In genomic region chr9:137191245-137191644, GRCh38 we compare ENCODE assay signal across 16 cellular contexts. TPM values are rescaled to one million over a fixed set of nuclear protein-coding genes. Genes with fewer than 3 reads are reported as not detected.
DNase-seq lines count a peak whose midpoint lies in the region; ATAC-seq and TF ChIP-seq lines count a peak whose summit lies in the region.
"Had no signal": no experiment of that assay in that cellular context is flagged by ENCODE, and none has a peak within 500 bp of the region (broad histone marks: within the 10 kb centered on the region; RNA-seq: fewer than 3 reads in every experiment).

No MANE protein-coding gene starts in this region.

- H3K9me3 Mint-ChIP-seq in activated T-cell treated with anti-CD3 and anti-CD28 coated beads, Interleukin-2, amount 50 U/mL, for 24 hours = no peaks in the 10 kb centered on the region
- no peaks in the 10 kb centered on the region for H3K9me3 Mint-ChIP-seq in activated T-cell treated with anti-CD3 and anti-CD28 coated beads, Interleukin-2, amount 50 U/mL, for 72 hours
- H3K9me3 Mint-ChIP-seq in central memory CD8-positive, alpha-beta T cell = no peaks in the 10 kb centered on the region
- no peaks in the 10 kb centered on the region for H3K9me3 Mint-ChIP-seq in osteocyte (ENCODE audit: unreplicated experiment)
- H3K9me3 Mint-ChIP-seq: endodermal cell had no signal

- no peak overlapping the region for H3K4me3 ChIP-seq in coronary artery
- H3K4me3 ChIP-seq: HAP-1, uterus had no signal

- CTCF ChIA-PET in RWPE1 (lab: Yijun Ruan, JAX) = interaction anchor here (0.6 to 4.5 kb wide), 4 partner anchors 19 to 45 kb away, joined by 3 to 37 read pairs (median 13); partner anchors contain the start of gene RNF224

- peaks cover 47% of the 10 kb centered on the region for H3K36me3 Mint-ChIP-seq in activated T-cell treated with anti-CD3 and anti-CD28 coated beads, Interleukin-2, amount 50 U/mL, for 24 hours (ENCODE audit: low read depth)
- H3K36me3 Mint-ChIP-seq in activated T-cell treated with anti-CD3 and anti-CD28 coated beads, Interleukin-2, amount 50 U/mL, for 72 hours (ENCODE audit: insufficient read depth in 2 of 2) = peaks cover 0 to 3% of the 10 kb centered on the region in 2 donors
- peaks cover 20% of the 10 kb centered on the region for H3K36me3 Mint-ChIP-seq in central memory CD8-positive, alpha-beta T cell (ENCODE audit: insufficient read depth)
- peaks cover 10% of the 10 kb centered on the region for H3K36me3 Mint-ChIP-seq in osteocyte (ENCODE audit: unreplicated experiment)

- H3K27me3 Mint-ChIP-seq in activated T-cell treated with anti-CD3 and anti-CD28 coated beads, Interleukin-2, amount 50 U/mL, for 24 hours = no peaks in the 10 kb centered on the region
- no peaks in the 10 kb centered on the region for H3K27me3 Mint-ChIP-seq in activated T-cell treated with anti-CD3 and anti-CD28 coated beads, Interleukin-2, amount 50 U/mL, for 72 hours (ENCODE audit: low read depth)
- H3K27me3 Mint-ChIP-seq in central memory CD8-positive, alpha-beta T cell = no peaks in the 10 kb centered on the region
- no peaks in the 10 kb centered on the region for H3K27me3 Mint-ChIP-seq in osteocyte (ENCODE audit: unreplicated experiment)

- peak overlapping the region; percentile 40 for H3K27ac Mint-ChIP-seq in activated T-cell treated with anti-CD3 and anti-CD28 coated beads, Interleukin-2, amount 50 U/mL, for 24 hours
- no peak overlapping the region for H3K27ac Mint-ChIP-seq in activated T-cell treated with anti-CD3 and anti-CD28 coated beads, Interleukin-2, amount 50 U/mL, for 72 hours
- H3K27ac Mint-ChIP-seq in central memory CD8-positive, alpha-beta T cell (ENCODE audit: low read depth) = peak overlapping the region; percentile 87
- no peak overlapping the region for H3K27ac Mint-ChIP-seq in osteocyte (ENCODE audit: unreplicated experiment)

- peaks cover 37% of the 10 kb centered on the region for H3K4me1 Mint-ChIP-seq in activated T-cell treated with anti-CD3 and anti-CD28 coated beads, Interleukin-2, amount 50 U/mL, for 24 hours (ENCODE audit: low read depth)
- H3K4me1 Mint-ChIP-seq in activated T-cell treated with anti-CD3 and anti-CD28 coated beads, Interleukin-2, amount 50 U/mL, for 72 hours (ENCODE audit: low read depth) = peaks cover 39% of the 10 kb centered on the region
- peaks cover 18% of the 10 kb centered on the region for H3K4me1 Mint-ChIP-seq in central memory CD8-positive, alpha-beta T cell
- peaks cover 37% of the 10 kb centered on the region for H3K4me1 Mint-ChIP-seq in osteocyte (ENCODE audit: unreplicated experiment)

- no peak overlapping the region for H3K4me3 Mint-ChIP-seq in activated T-cell treated with anti-CD3 and anti-CD28 coated beads, Interleukin-2, amount 50 U/mL, for 24 hours
- H3K4me3 Mint-ChIP-seq in activated T-cell treated with anti-CD3 and anti-CD28 coated beads, Interleukin-2, amount 50 U/mL, for 72 hours = peak overlapping the region in 1 of 2 donors; percentile 71
- H3K4me3 Mint-ChIP-seq in central memory CD8-positive, alpha-beta T cell = peak overlapping the region; percentile 63
- peak overlapping the region; percentile 55 for H3K4me3 Mint-ChIP-seq in osteocyte (ENCODE audit: unreplicated experiment)

- DNase-seq in activated T-cell treated with anti-CD3 and anti-CD28 coated beads, Interleukin-2, amount 50 U/mL, for 24 hours = no peak
- DNase-seq in activated T-cell treated with anti-CD3 and anti-CD28 coated beads, Interleukin-2, amount 50 U/mL, for 72 hours = no peak
- DNase-seq in RWPE1 (ENCODE audit: low spot score) (no peak), osteocyte (ENCODE audit: extremely low spot score, unreplicated experiment) (no peak), coronary artery (ENCODE audit: low spot score) (no peak), NAMALWA (ENCODE audit: low spot score) (no peak)
- DNase-seq in central memory CD8-positive, alpha-beta T cell (ENCODE audit: low spot score in 2 of 2) = no peak
- DNase-seq: activated naive CD4-positive, alpha-beta T cell treated with Interleukin-2 at 50 U/mL for 16 hours; endodermal cell; mesendoderm; NCI-H1105 treated with DMSO at 0.1 percent for 48 hours; RPMI8226; uterus had no signal

- H3K27ac ChIP-seq in RWPE1 (peak overlapping the region; percentile 99), coronary artery (no peak overlapping the region)
- H3K27ac ChIP-seq: neutrophil, uterus had no signal

- no peak for ATAC-seq in activated T-cell treated with anti-CD3 and anti-CD28 coated beads, Interleukin-2, amount 50 U/mL, for 72 hours (replicated peaks in 1 of 2)
- ATAC-seq in central memory CD8-positive, alpha-beta T cell (replicated peaks; ENCODE audit: extremely low read depth, poor library complexity, severe bottlenecking) = no peak
- no peak for ATAC-seq in HG02759 (IDR thresholded peaks at IDR 0.05; ENCODE audit: unreplicated experiment)

- TF ChIP-seq CTCF in RWPE1 (conservative IDR thresholded peaks at IDR 0.05; ENCODE audit: low read depth) (no peak), osteocyte (IDR thresholded peaks at IDR 0.05) (no peak), coronary artery (IDR thresholded peaks at IDR 0.05) (no peak)

- POLR2A ChIA-PET in RWPE1 (lab: Yijun Ruan, JAX; ENCODE audit: low non-redundant PET) = interaction anchor here (0.6 kb wide), 1 partner anchor 36 kb away, joined by 6 read pairs; the partner anchor contains the start of gene RNF224

RNA-seq across cellular contexts. Expression of gene SSNA1, which starts 2.8 kb away (rescaled TPM):
- 10 to 100 TPM; 64.1 to 84.5 TPM for total RNA-seq in activated T-cell treated with anti-CD3 and anti-CD28 coated beads, Interleukin-2, amount 50 U/mL, for 72 hours
- 57.4 and 58.1 TPM in 2 replicates for total RNA-seq in osteocyte

RNA-seq across cellular contexts. Expression of gene ANAPC2, which starts 2.9 kb away (rescaled TPM):
- total RNA-seq in activated T-cell treated with anti-CD3 and anti-CD28 coated beads, Interleukin-2, amount 50 U/mL, for 72 hours = 10 to 100 TPM; 56.9 to 63.5 TPM
- 59.3 and 61.0 TPM in 2 replicates for total RNA-seq in osteocyte

RNA-seq across cellular contexts. Expression of gene TPRN, which starts 9.3 kb away (rescaled TPM):
- 10 to 100 TPM; 13.3 to 19.9 TPM for total RNA-seq in activated T-cell treated with anti-CD3 and anti-CD28 coated beads, Interleukin-2, amount 50 U/mL, for 72 hours
- total RNA-seq in osteocyte = 19.8 and 21.7 TPM in 2 replicates

RNA-seq across cellular contexts. Expression of gene TMEM203, which starts 14.2 kb away (rescaled TPM):
- total RNA-seq in activated T-cell treated with anti-CD3 and anti-CD28 coated beads, Interleukin-2, amount 50 U/mL, for 72 hours = 10 to 100 TPM; 27.4 to 33.3 TPM
- total RNA-seq in osteocyte = 40.5 and 41.2 TPM in 2 replicates

RNA-seq across cellular contexts. Expression of gene NDOR1, which starts 14.3 kb away (rescaled TPM):
- 10 to 100 TPM; 43.3 to 50.9 TPM for total RNA-seq in activated T-cell treated with anti-CD3 and anti-CD28 coated beads, Interleukin-2, amount 50 U/mL, for 72 hours
- total RNA-seq in osteocyte = 15.5 and 20.5 TPM in 2 replicates

Comparison
In these comparisons a context has a peak if more than half of its experiments do, and no peak if none do; other contexts are left out.
1. H3K27ac Mint-ChIP-seq: peak in activated T-cell treated with anti-CD3 and anti-CD28 coated beads, Interleukin-2, amount 50 U/mL, for 24 hours (single experiment) and central memory CD8-positive, alpha-beta T cell (single experiment); none in activated T-cell treated with anti-CD3 and anti-CD28 coated beads, Interleukin-2, amount 50 U/mL, for 72 hours (single experiment) and osteocyte (single experiment).